In the genomic region with DNA sequence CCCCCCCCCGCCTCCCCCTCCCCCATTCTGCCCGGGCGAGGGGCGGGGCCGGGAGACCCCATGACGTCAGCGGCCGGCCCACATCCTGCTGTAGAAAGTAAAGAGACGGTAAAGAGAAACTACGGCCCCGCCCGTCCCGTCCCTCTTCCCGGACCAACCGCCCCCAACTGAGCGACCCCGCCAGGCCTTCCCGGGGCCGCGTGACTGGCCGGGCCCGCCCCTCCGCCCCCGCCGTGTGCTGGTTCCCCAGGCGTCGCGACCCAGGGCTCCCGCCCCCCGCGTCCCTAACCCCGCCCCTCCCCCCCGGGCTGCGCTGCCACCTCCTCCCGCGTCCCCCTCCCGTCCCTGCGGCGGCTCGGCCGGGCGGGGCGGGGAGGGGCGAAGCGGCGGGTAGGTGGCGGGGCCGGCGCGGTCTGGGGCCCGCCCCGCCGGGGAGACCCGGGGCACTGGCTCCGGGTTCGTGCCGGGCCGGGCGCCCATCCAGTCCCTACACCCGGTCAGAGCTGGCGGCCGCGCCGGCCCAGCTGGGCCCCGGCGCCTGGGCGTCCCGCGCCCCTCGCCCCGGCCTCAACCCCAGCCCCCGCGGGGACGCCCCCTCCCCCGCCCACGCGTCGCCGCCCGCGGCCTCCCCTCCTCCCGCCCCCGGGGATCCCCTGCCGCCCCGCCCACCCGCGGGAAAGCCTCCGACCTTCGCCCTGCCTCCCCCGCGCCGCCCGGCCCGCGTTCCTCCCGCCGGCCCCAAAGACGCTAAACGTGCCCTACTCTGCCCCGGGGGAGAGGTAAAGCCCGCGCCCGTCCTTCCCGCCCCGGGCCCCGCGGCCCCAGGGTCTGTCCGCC, we compare ENCODE assay signal across 8 cellular contexts. TPM values are rescaled to one million over a fixed set of nuclear protein-coding genes. Genes with fewer than 3 reads are reported as not detected.
DNase-seq lines count a peak whose midpoint lies in the region; TF ChIP-seq lines count a peak whose summit lies in the region.

No MANE protein-coding gene starts in this region.

- peaks cover 12% of the 10 kb centered on the region for H3K79me2 ChIP-seq in osteoblast (ENCODE audit: insufficient read depth, low read length)

- peak; percentile 97 for DNase-seq in GM06990 (ENCODE audit: extremely low read depth, insufficient read length)
- peak; percentile 91 for DNase-seq in HEK293T (ENCODE audit: extremely low spot score)
- peak; percentile 96 for DNase-seq in MV-4-11 (lab: John Stamatoyannopoulos, UW)
- DNase-seq in SJSA1 (ENCODE audit: low read depth in 1 of 2, low spot score in 2 of 2), result peak; percentile 95 to 99
- peak; percentile 97 for DNase-seq in activated naive CD4-positive, alpha-beta T cell treated with Interleukin-2 at 50 U/mL for 16 hours
- DNase-seq in foreskin melanocyte, result peak; percentile 89
- peak; percentile 99 for DNase-seq in osteoblast (ENCODE audit: insufficient read length, low spot score, missing footprints)

- POLR2A ChIA-PET in HEK293T (lab: Yijun Ruan, JAX), result no interaction called here

- H3K4me2 ChIP-seq in osteoblast (ENCODE audit: insufficient read depth, low read length), result no peak overlapping the region

- CTCF ChIA-PET in HEK293T (lab: Yijun Ruan, JAX), result no interaction called here

- no peaks in the 10 kb centered on the region for H3K27me3 ChIP-seq in GM06990 (replicated peaks; ENCODE audit: control insufficient read depth, insufficient read depth, low read length)
- H3K27me3 ChIP-seq in SJSA1 (replicated peaks), result no peaks in the 10 kb centered on the region
- no peaks in the 10 kb centered on the region for H3K27me3 ChIP-seq in osteoblast (ENCODE audit: insufficient read depth, low read length)
- no peaks in the 10 kb centered on the region for H3K27me3 ChIP-seq in thymus (ENCODE audit: control insufficient read depth, insufficient read depth)

- H3K27ac ChIP-seq in SJSA1, result peak overlapping the region; percentile 94
- H3K27ac ChIP-seq in osteoblast (ENCODE audit: low read depth, low read length), result no peak overlapping the region
- H3K27ac ChIP-seq in thymus (ENCODE audit: low read depth), result peak overlapping the region; percentile 90

- under 1% methylated on average over 108 of the region's 108 CpGs for WGBS in thymus

- no peaks in the 10 kb centered on the region for H4K20me1 ChIP-seq in osteoblast (ENCODE audit: insufficient read depth, low read length)

- no peaks in the 10 kb centered on the region for H3K9me3 ChIP-seq in SJSA1 (replicated peaks)
- H3K9me3 ChIP-seq in osteoblast (ENCODE audit: low read depth, low read length), result no peaks in the 10 kb centered on the region
- H3K9me3 ChIP-seq in thymus (ENCODE audit: control insufficient read depth), result no peaks in the 10 kb centered on the region

- TF ChIP-seq CTCF in GM06990 (IDR thresholded peaks at IDR 0.05; ENCODE audit: insufficient read depth, low read length, poor library complexity, severe bottlenecking), result no peak
- no peak for TF ChIP-seq CTCF in osteoblast (IDR thresholded peaks at IDR 0.05; ENCODE audit: extremely low read depth, low read depth, low read length)

- H3K36me3 ChIP-seq in GM06990 (ENCODE audit: control insufficient read depth, insufficient read depth, low read length) (peaks cover 2% of the 10 kb centered on the region), SJSA1 (peaks cover 20% of the 10 kb centered on the region), osteoblast (ENCODE audit: insufficient read depth, low read length) (peaks cover 11% of the 10 kb centered on the region), thymus (ENCODE audit: control insufficient read depth, insufficient read depth) (no peaks in the 10 kb centered on the region)

- no peak overlapping the region for H2AFZ ChIP-seq in osteoblast (ENCODE audit: low read length)

- H3K4me1 ChIP-seq in SJSA1 (replicated peaks) (peaks cover 27% of the 10 kb centered on the region), osteoblast (ENCODE audit: insufficient read depth, low read length) (peaks cover 23% of the 10 kb centered on the region), thymus (ENCODE audit: control insufficient read depth, insufficient read depth, low read length) (peaks cover 9% of the 10 kb centered on the region)

- peak overlapping the region; percentile 76 for H3K4me3 ChIP-seq in GM06990 (replicated peaks; ENCODE audit: low read depth, low read length)
- H3K4me3 ChIP-seq in SJSA1, result peak overlapping the region; percentile 63
- H3K4me3 ChIP-seq in osteoblast (ENCODE audit: insufficient read depth, low read length), result peak overlapping the region; percentile 87
- H3K4me3 ChIP-seq in thymus (ENCODE audit: low read length), result peak overlapping the region; percentile 81

TF ChIP-seq in HEK293T, 16 proteins besides CTCF, POLR2A, EP300 and RAD21:
- no peak for TF ChIP-seq TARDBP (IDR thresholded peaks at IDR 0.05)
- no peak for TF ChIP-seq BHLHE40 (IDR thresholded peaks at IDR 0.05; ENCODE audit: borderline replicate concordance)
- no peak for TF ChIP-seq FOXM1 (IDR thresholded peaks at IDR 0.05; ENCODE audit: borderline replicate concordance)

RNA-seq across cellular contexts. Expression of a gene that starts 0.6 kb away (rescaled TPM):
- 15.8 and 16.3 TPM in 2 replicates for total RNA-seq in SJSA1 (2014; rRNA removed; shearing (Covaris generic))
- total RNA-seq in osteoblast, result 18.8 and 21.2 TPM in 2 replicates
- 8.7 TPM for polyA plus RNA-seq in thymus
